8 cellular contexts compared by ENCODE assay signal in genomic region chr1:61263905-61264824, GRCh38.
"Had no signal": no experiment of that assay in that cellular context is flagged by ENCODE, and none has a peak within 500 bp of the region (broad histone marks: within the 10 kb centered on the region; RNA-seq: fewer than 3 reads in every experiment).

No MANE protein-coding gene starts in this region.

- DNase-seq: GM23248, GOT3, H7, IMR-90, KBM-7 had no signal

- ATAC-seq: HCT116 had no signal

- H3K36me3 ChIP-seq: HAP-1 had no signal

- H3K9me3 ChIP-seq: HAP-1 had no signal

- H3K4me3 ChIP-seq: GM23248, HAP-1 had no signal

- H3K27ac ChIP-seq: GM23248, HL-60 had no signal
